ENCODE assay signal across 20 cellular contexts in the genomic region with DNA sequence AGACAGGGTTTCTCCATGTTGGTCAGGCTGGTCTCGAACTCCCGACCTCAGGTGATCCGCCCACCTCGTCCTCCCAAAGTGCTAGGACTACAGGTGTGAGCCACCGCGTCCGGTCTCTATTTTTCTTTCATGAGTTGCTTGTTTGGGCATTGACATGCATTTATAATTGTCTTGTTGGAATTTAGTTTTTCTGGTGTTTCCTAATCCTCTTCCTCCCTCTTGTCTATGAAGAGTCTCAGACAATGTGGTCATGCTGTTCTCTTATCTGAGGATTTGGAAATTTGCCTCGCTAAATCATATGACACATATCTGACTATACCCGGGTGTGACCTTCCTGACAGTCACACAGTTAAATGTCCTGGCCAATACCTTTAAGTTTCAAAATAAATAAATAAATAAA. TPM values are rescaled to one million over a fixed set of nuclear protein-coding genes. Genes with fewer than 3 reads are reported as not detected.
"Had no signal": no experiment of that assay in that cellular context is flagged by ENCODE, and none has a peak within 500 bp of the region (broad histone marks: within the 10 kb centered on the region; RNA-seq: fewer than 3 reads in every experiment).

No MANE protein-coding gene starts in this region.

- H3K27ac ChIP-seq: colonic mucosa, esophagus muscularis mucosa had no signal

- H3K36me3 ChIP-seq: colonic mucosa, esophagus muscularis mucosa had no signal

- H3K9me3 Mint-ChIP-seq: activated naive CD4-positive, alpha-beta T cell treated with anti-CD3 and anti-CD28 coated beads, Interleukin-2, amount 10 ng/mL, durations not matched to agents 7 days and 5 days; activated T-helper 2 cell treated with anti-CD3 and anti-CD28 coated beads, Interferon-gamma antibody, Interleukin-2, Interleukin-4, amounts not matched to agents 10 μg/mL and 5 μg/mL and 100 μg/mL, durations not matched to agents 14 hours and 24 hours and 36 hours; naive thymus-derived CD8-positive, alpha-beta T cell; stimulated activated memory B cell treated with anti-CD40 and anti-IgM and Interleukin-4, amounts not matched to agents 10 μg/mL and 1 μg/mL and 100 μg/mL, for 72 hours had no signal

- H3K4me1 ChIP-seq: colonic mucosa, esophagus muscularis mucosa had no signal

- DNase-seq: activated naive CD4-positive, alpha-beta T cell treated with anti-CD3 and anti-CD28 coated beads, Interleukin-2, amount 10 ng/mL, durations not matched to agents 7 days and 5 days; caudate nucleus; colonic mucosa; foreskin fibroblast; glutamatergic neuron; kidney glomerular epithelial cell; left ventricle myocardium superior; mesenchymal stem cell; naive thymus-derived CD8-positive, alpha-beta T cell; stimulated activated CD4-positive, alpha-beta T cell treated with anti-CD3 and anti-CD28 coated beads, Interleukin-2, amount 100 ng/mL, for 48 hours; T-helper 17 cell had no signal

- H3K9me3 ChIP-seq: colonic mucosa, esophagus muscularis mucosa had no signal

- H3K27ac Mint-ChIP-seq: activated naive CD4-positive, alpha-beta T cell treated with anti-CD3 and anti-CD28 coated beads, Interleukin-2, amount 10 ng/mL, durations not matched to agents 7 days and 5 days; activated T-helper 2 cell treated with anti-CD3 and anti-CD28 coated beads, Interferon-gamma antibody, Interleukin-2, Interleukin-4, amounts not matched to agents 10 μg/mL and 5 μg/mL and 100 μg/mL, durations not matched to agents 14 hours and 24 hours and 36 hours; naive thymus-derived CD8-positive, alpha-beta T cell; stimulated activated memory B cell treated with anti-CD40 and anti-IgM and Interleukin-4, amounts not matched to agents 10 μg/mL and 1 μg/mL and 100 μg/mL, for 72 hours; T-helper 17 cell had no signal

- ATAC-seq: activated CD4-positive, CD25-positive, alpha-beta regulatory T cell treated with anti-CD3 and anti-CD28 coated beads, Interleukin-2, amount 50 U/mL, for 24 hours; left ventricle myocardium superior; naive thymus-derived CD8-positive, alpha-beta T cell; stimulated activated memory B cell treated with anti-CD40 and anti-IgM and Interleukin-4, amounts not matched to agents 10 μg/mL and 1 μg/mL and 100 μg/mL, for 72 hours; T-helper 17 cell had no signal

- H3K36me3 Mint-ChIP-seq: activated naive CD4-positive, alpha-beta T cell treated with anti-CD3 and anti-CD28 coated beads, Interleukin-2, amount 10 ng/mL, durations not matched to agents 7 days and 5 days; naive thymus-derived CD8-positive, alpha-beta T cell; stimulated activated memory B cell treated with anti-CD40 and anti-IgM and Interleukin-4, amounts not matched to agents 10 μg/mL and 1 μg/mL and 100 μg/mL, for 72 hours had no signal

- H3K4me3 ChIP-seq: colonic mucosa, esophagus muscularis mucosa had no signal

- H3K4me3 Mint-ChIP-seq: activated naive CD4-positive, alpha-beta T cell treated with anti-CD3 and anti-CD28 coated beads, Interleukin-2, amount 10 ng/mL, durations not matched to agents 7 days and 5 days; naive thymus-derived CD8-positive, alpha-beta T cell; stimulated activated memory B cell treated with anti-CD40 and anti-IgM and Interleukin-4, amounts not matched to agents 10 μg/mL and 1 μg/mL and 100 μg/mL, for 72 hours; T-helper 17 cell had no signal

- H3K27me3 ChIP-seq: colonic mucosa had no signal

RNA-seq across cellular contexts. Expression of a gene that starts 7.4 kb away (rescaled TPM):
- total RNA-seq: activated T-helper 2 cell treated with anti-CD3 and anti-CD28 coated beads, Interferon-gamma antibody, Interleukin-2, Interleukin-4, amounts not matched to agents 10 μg/mL and 5 μg/mL and 100 μg/mL, durations not matched to agents 14 hours and 24 hours and 36 hours; colonic mucosa; esophagus muscularis mucosa; left ventricle myocardium superior; mucosa of gallbladder; naive thymus-derived CD8-positive, alpha-beta T cell; renal cortical epithelial cell; T-helper 17 cell; urinary bladder had no signal
- polyA plus RNA-seq: adipose tissue; naive thymus-derived CD8-positive, alpha-beta T cell; thymus; urinary bladder had no signal

RNA-seq across cellular contexts. Expression of a gene that starts 12.7 kb away (rescaled TPM):
- total RNA-seq: naive thymus-derived CD8-positive, alpha-beta T cell; renal cortical epithelial cell; T-helper 17 cell had no signal
- polyA plus RNA-seq: naive thymus-derived CD8-positive, alpha-beta T cell had no signal

RNA-seq across cellular contexts. Expression of a gene that starts 30.6 kb away (rescaled TPM):
- total RNA-seq: left ventricle myocardium superior; naive thymus-derived CD8-positive, alpha-beta T cell; renal cortical epithelial cell; T-helper 17 cell had no signal

RNA-seq across cellular contexts. Expression of a gene that starts 53.5 kb away (rescaled TPM):
- total RNA-seq: renal cortical epithelial cell had no signal
